In genomic region chr4:122584517-122584916, GRCh38 we compare ENCODE assay signal across 7 cellular contexts. TPM values are rescaled to one million over a fixed set of nuclear protein-coding genes. Genes with fewer than 3 reads are reported as not detected.
DNase-seq lines count a peak whose midpoint lies in the region; ATAC-seq lines count a peak whose summit lies in the region.

No MANE protein-coding gene starts in this region.

- H3K4me3 ChIP-seq in Karpas-422 (ENCODE audit: low read length) = no peak overlapping the region

- no peaks in the 10 kb centered on the region for H3K36me3 ChIP-seq in Karpas-422 (ENCODE audit: insufficient read depth, low read length)

- no peaks in the 10 kb centered on the region for H4K20me1 ChIP-seq in Karpas-422 (ENCODE audit: insufficient read depth, low read depth, low read length)

- peak; percentile 60 for ATAC-seq in GM21423 (IDR thresholded peaks at IDR 0.05; ENCODE audit: unreplicated experiment)
- peak; percentile 90 for ATAC-seq in stimulated activated naive CD8-positive, alpha-beta T cell treated with anti-CD3 and anti-CD28 coated beads, Interleukin-15, Interleukin-2, amounts not matched to agents 100 U/mL and 50 U/mL, for 24 hours

- H3K79me2 ChIP-seq in Karpas-422 (ENCODE audit: low read length) = no peaks in the 10 kb centered on the region

- H2AFZ ChIP-seq in Karpas-422 (ENCODE audit: low read length) = no peak overlapping the region

- no peak overlapping the region for H3K4me2 ChIP-seq in Karpas-422 (ENCODE audit: low read depth, low read length, poor library complexity, severe bottlenecking)

- H3K9me3 ChIP-seq in Karpas-422 (ENCODE audit: low read length) = no peaks in the 10 kb centered on the region

- no peaks in the 10 kb centered on the region for H3K9me2 ChIP-seq in Karpas-422 (replicated peaks; ENCODE audit: insufficient read depth, low read length)

- H3K9ac ChIP-seq in Karpas-422 (ENCODE audit: low read length) = no peak overlapping the region

- H3K27me3 ChIP-seq in Karpas-422 (ENCODE audit: low read length) = no peaks in the 10 kb centered on the region

- peaks cover 16% of the 10 kb centered on the region for H3K4me1 ChIP-seq in Karpas-422 (ENCODE audit: low read length)

- no peak overlapping the region for H3K27ac ChIP-seq in Karpas-422 (ENCODE audit: low read length)
- peak overlapping the region; percentile 91 for H3K27ac ChIP-seq in caudate nucleus (ENCODE audit: low read depth, low read length)

- DNase-seq in Karpas-422 (peak; percentile 31), caudate nucleus (lab: John Stamatoyannopoulos, UW) (peak in 18 of 61 donors; percentile 3 to 58 (median 16)), NCI-H1105 treated with DMSO at 0.1 percent for 48 hours (lab: John Stamatoyannopoulos, UW) (no peak), DMS53 (lab: John Stamatoyannopoulos, UW) (no peak), NCI-H1105 (lab: John Stamatoyannopoulos, UW) (no peak)
- no peak for DNase-seq in stimulated activated naive CD8-positive, alpha-beta T cell treated with anti-CD3 and anti-CD28 coated beads, Interleukin-15, Interleukin-2, amounts not matched to agents 100 U/mL and 50 U/mL, for 24 hours

RNA-seq across cellular contexts. Expression of gene IL21, which starts 36.3 kb away (rescaled TPM):
- total RNA-seq in Karpas-422 (2014; rRNA removed; shearing (Covaris generic); ENCODE audit: low replicate concordance) = not detected in 2 replicates
